In the genomic region with DNA sequence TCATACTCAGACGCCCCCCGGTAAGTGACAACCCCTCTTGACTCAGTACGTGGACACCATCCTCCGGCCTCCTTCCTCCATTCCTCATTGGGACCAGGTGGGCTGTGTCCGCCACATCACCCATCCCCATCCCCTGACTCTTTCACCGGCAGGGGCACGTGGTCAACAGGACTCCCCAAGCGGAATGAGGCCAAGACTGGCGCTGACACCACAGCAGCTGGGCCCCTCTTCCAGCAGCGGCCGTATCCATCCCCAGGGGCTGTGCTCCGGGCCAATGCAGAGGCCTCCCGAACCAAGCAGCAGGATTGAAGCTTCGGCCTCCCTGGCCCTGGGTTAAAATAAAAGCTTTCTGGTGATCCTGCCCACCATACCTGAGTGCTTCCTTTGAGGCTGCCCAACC, we compare ENCODE assay signal across 36 cellular contexts.
"Had no signal": no experiment of that assay in that cellular context is flagged by ENCODE, and none has a peak within 500 bp of the region (broad histone marks: within the 10 kb centered on the region; RNA-seq: fewer than 3 reads in every experiment).

No MANE protein-coding gene starts in this region.

- DNase-seq: activated B cell treated with CpG ODN at 0.5 μM for 24 hours; activated CD4-positive, alpha-beta memory T cell treated with anti-CD3 and anti-CD28 coated beads for 36 hours; activated CD4-positive, alpha-beta T cell treated with anti-CD3 and anti-CD28 coated beads for 4 hours; activated CD4-positive, alpha-beta T cell treated with anti-CD3 and anti-CD28 coated beads, Interleukin-2, amount 50 U/mL, for 1 hour; activated CD4-positive, CD25-positive, alpha-beta regulatory T cell treated with anti-CD3 and anti-CD28 coated beads, Interleukin-2, amount 50 U/mL, for 72 hours; activated CD8-positive, alpha-beta memory T cell treated with anti-CD3 and anti-CD28 coated beads, Interleukin-2, amount 10 ng/mL, durations not matched to agents 7 days and 5 days; activated CD8-positive, alpha-beta memory T cell treated with anti-CD3 and anti-CD28 coated beads, Interleukin-2, amount 50 U/mL, for 48 hours; activated effector memory CD4-positive, alpha-beta T cell treated with Interleukin-2 at 50 U/mL for 16 hours; activated naive CD4-positive, alpha-beta T cell treated with anti-CD3 and anti-CD28 coated beads, Interleukin-2, amount 10 ng/mL, durations not matched to agents 7 days and 5 days; activated naive CD8-positive, alpha-beta T cell treated with anti-CD3 and anti-CD28 coated beads, Interleukin-2, amount 50 U/mL, for 24 hours; anterior cingulate cortex; brain microvascular endothelial cell; central memory CD4-positive, alpha-beta T cell; Kasumi-1; KG1; MG63; NCI-H1048; NCI-H1105 treated with DMSO at 0.1 percent for 48 hours; NCI-H1436; NCI-H1694; NCI-H1930; NCI-H345; NCI-H526; NCI-H748 treated with DMSO at 0.1 percent for 48 hours; NK-92 treated with Interleukin-12 subunit alpha and Interleukin-12 subunit beta, amount 100 ng/mL, for 24 hours; PC-3; Peyer's patch; RPMI8226; SIG-M5; T-cell; T-helper 2 cell; T-helper 9 cell had no signal

- H3K9me3 Mint-ChIP-seq: activated B cell treated with CpG ODN at 0.5 μM for 24 hours; activated CD4-positive, alpha-beta memory T cell treated with anti-CD3 and anti-CD28 coated beads for 36 hours; activated naive CD4-positive, alpha-beta T cell treated with anti-CD3 and anti-CD28 coated beads, Interleukin-2, amount 10 ng/mL, durations not matched to agents 7 days and 5 days; activated naive CD8-positive, alpha-beta T cell treated with anti-CD3 and anti-CD28 coated beads, Interleukin-2, amount 50 U/mL, for 24 hours; T-cell had no signal

- H3K4me3 Mint-ChIP-seq: activated B cell treated with CpG ODN at 0.5 μM for 24 hours; activated CD4-positive, alpha-beta memory T cell treated with anti-CD3 and anti-CD28 coated beads for 36 hours; activated CD8-positive, alpha-beta memory T cell treated with anti-CD3 and anti-CD28 coated beads, Interleukin-2, amount 10 ng/mL, durations not matched to agents 7 days and 5 days; activated naive CD4-positive, alpha-beta T cell treated with anti-CD3 and anti-CD28 coated beads, Interleukin-2, amount 10 ng/mL, durations not matched to agents 7 days and 5 days; activated naive CD8-positive, alpha-beta T cell; activated naive CD8-positive, alpha-beta T cell treated with anti-CD3 and anti-CD28 coated beads, Interleukin-2, amount 50 U/mL, for 24 hours; T-cell had no signal

- H3K27ac Mint-ChIP-seq: activated B cell treated with CpG ODN at 0.5 μM for 24 hours; activated CD8-positive, alpha-beta memory T cell treated with anti-CD3 and anti-CD28 coated beads, Interleukin-2, amount 10 ng/mL, durations not matched to agents 7 days and 5 days; activated naive CD8-positive, alpha-beta T cell; activated naive CD8-positive, alpha-beta T cell treated with anti-CD3 and anti-CD28 coated beads, Interleukin-2, amount 50 U/mL, for 24 hours had no signal

- H3K27me3 Mint-ChIP-seq: activated B cell treated with CpG ODN at 0.5 μM for 24 hours; activated CD4-positive, alpha-beta memory T cell treated with anti-CD3 and anti-CD28 coated beads for 36 hours; activated CD8-positive, alpha-beta memory T cell treated with anti-CD3 and anti-CD28 coated beads, Interleukin-2, amount 10 ng/mL, durations not matched to agents 7 days and 5 days; activated naive CD4-positive, alpha-beta T cell treated with anti-CD3 and anti-CD28 coated beads, Interleukin-2, amount 10 ng/mL, durations not matched to agents 7 days and 5 days; activated naive CD8-positive, alpha-beta T cell; activated naive CD8-positive, alpha-beta T cell treated with anti-CD3 and anti-CD28 coated beads, Interleukin-2, amount 50 U/mL, for 24 hours; T-cell had no signal

- H3K27me3 ChIP-seq: brain microvascular endothelial cell, MG63, Peyer's patch had no signal

- H3K27ac ChIP-seq: brain microvascular endothelial cell, Peyer's patch, VCaP had no signal

- H3K4me3 ChIP-seq: MG63, Peyer's patch had no signal

- ATAC-seq: activated CD8-positive, alpha-beta memory T cell treated with anti-CD3 and anti-CD28 coated beads, Interleukin-2, amount 10 ng/mL, durations not matched to agents 7 days and 5 days; activated naive CD8-positive, alpha-beta T cell treated with anti-CD3 and anti-CD28 coated beads, Interleukin-2, amount 50 U/mL, for 24 hours; PC-3; Right ventricle myocardium inferior; SK-N-SH treated with all-trans-retinoic acid at 6 μM for 48 hours; T-cell had no signal

- H3K9me3 ChIP-seq: MG63, Peyer's patch had no signal

- H3K36me3 Mint-ChIP-seq: activated naive CD8-positive, alpha-beta T cell had no signal
